Comparison of ENCODE assay signal across 10 cellular contexts in genomic region chr15:90095521-90095959, GRCh38. TPM values are rescaled to one million over a fixed set of nuclear protein-coding genes. Genes with fewer than 3 reads are reported as not detected.
A peak's percentile ranks its signal among the peaks of the same experiment; 100 is the strongest.
DNase-seq lines count a peak whose midpoint lies in the region; ATAC-seq, FAIRE-seq and TF ChIP-seq lines count a peak whose summit lies in the region.
"Had no signal": no experiment of that assay in that cellular context is flagged by ENCODE, and none has a peak within 500 bp of the region (broad histone marks: within the 10 kb centered on the region; RNA-seq: fewer than 3 reads in every experiment).

No MANE protein-coding gene starts in this region.

- H3K4me3 ChIP-seq in kidney (ENCODE audit: low read length in 2 of 2), result no peak overlapping the region
- H3K4me3 ChIP-seq: adrenal gland had no signal

- H3K9me3 Mint-ChIP-seq in WTC11 (peaks cover 4% of the 10 kb centered on the region), Calu3 (ENCODE audit: low read depth, unreplicated experiment) (no peaks in the 10 kb centered on the region)

- H3K36me3 ChIP-seq in kidney (ENCODE audit: control insufficient read depth in 1 of 2, insufficient read depth in 2 of 2, low read length in 2 of 2), result peaks cover 0 to 5% of the 10 kb centered on the region in 2 donors
- H3K36me3 ChIP-seq: adrenal gland had no signal

- H3K27me3 Mint-ChIP-seq in WTC11 (ENCODE audit: low read depth) (peaks cover 11% of the 10 kb centered on the region), Calu3 (ENCODE audit: unreplicated experiment) (no peaks in the 10 kb centered on the region)

- peak; percentile 15 for DNase-seq in stimulated activated CD4-positive, alpha-beta T cell treated with anti-CD3 and anti-CD28 coated beads, Interleukin-4, amount 100 ng/mL, for 24 hours
- DNase-seq in stimulated activated CD4-positive, alpha-beta T cell treated with anti-CD3 and anti-CD28 coated beads, Interleukin-2, amount 100 ng/mL, for 48 hours, result no peak
- DNase-seq in WTC11 (ENCODE audit: low spot score) (peak; percentile 50), kidney (no peak), Calu3 (no peak), superior temporal gyrus (ENCODE audit: extremely low spot score) (no peak)
- DNase-seq: NCI-H526 treated with DMSO at 0.1 percent for 48 hours had no signal

- CTCF ChIA-PET in WTC11 (lab: Charles Lee), result interaction anchor here (0.7 to 1.4 kb wide), 2 partner anchors 15 to 18 kb away, joined by 3 to 4 read pairs; no protein-coding TSS in a partner anchor
- CTCF ChIA-PET in Calu3 (lab: Charles Lee), result no interaction called here

- intact Hi-C loops in kidney (cut with DNase I), result no loop called here
- intact Hi-C loops in Calu3 (cut with micrococcal nuclease; ENCODE audit: unreplicated experiment), result no loop called here

- H3K36me3 Mint-ChIP-seq in WTC11 (peaks cover 12% of the 10 kb centered on the region), Calu3 (ENCODE audit: insufficient read depth, unreplicated experiment) (peaks cover 10% of the 10 kb centered on the region)

- peak overlapping the region in 1 of 2 donors; percentile 63 for H3K9ac ChIP-seq in kidney (ENCODE audit: low read length in 2 of 2)

- peaks cover 23 to 24% of the 10 kb centered on the region in 2 donors for H3K4me1 ChIP-seq in kidney (ENCODE audit: control insufficient read depth in 1 of 2, insufficient read depth in 1 of 2, low read depth in 1 of 2, low read length in 2 of 2)

- H3K27ac ChIP-seq in kidney (ENCODE audit: low read depth in 2 of 2, low read length in 2 of 2), result peak overlapping the region; percentile 25 to 81
- H3K27ac ChIP-seq: adrenal gland had no signal

- ATAC-seq in WTC11 (peak; percentile 75), HG03039 (IDR thresholded peaks at IDR 0.05; ENCODE audit: unreplicated experiment) (no peak), GM19328 (IDR thresholded peaks at IDR 0.05; ENCODE audit: unreplicated experiment) (no peak)

- H3K9me3 ChIP-seq in kidney (ENCODE audit: control insufficient read depth in 1 of 2, low read length in 2 of 2), result no peaks in the 10 kb centered on the region
- H3K9me3 ChIP-seq: adrenal gland had no signal

- H3K27ac Mint-ChIP-seq in WTC11 (no peak overlapping the region), Calu3 (ENCODE audit: unreplicated experiment) (no peak overlapping the region)

- BruUV-seq in Calu3 (replicated peaks; lab: Mats Ljungman, UMichigan), result no TSS peak

- POLR2A ChIA-PET in WTC11 (lab: Charles Lee), result no interaction called here

- H3K4me3 Mint-ChIP-seq in WTC11, result no peak overlapping the region
- no peak overlapping the region for H3K4me3 Mint-ChIP-seq in Calu3 (ENCODE audit: low read depth, unreplicated experiment)

- FAIRE-seq in kidney (lab: Jason Lieb, UNC), result no peak

- TF ChIP-seq CTCF in WTC11 (IDR thresholded peaks at IDR 0.05) (no peak), kidney (IDR thresholded peaks at IDR 0.05; ENCODE audit: borderline replicate concordance, extremely low read depth, insufficient read depth) (no peak), Calu3 (IDR thresholded peaks at IDR 0.05; ENCODE audit: unreplicated experiment) (no peak)

- peaks cover 29% of the 10 kb centered on the region for H3K4me1 Mint-ChIP-seq in WTC11
- peaks cover 46% of the 10 kb centered on the region for H3K4me1 Mint-ChIP-seq in Calu3 (ENCODE audit: low read depth, unreplicated experiment)

TF ChIP-seq in WTC11, 78 proteins besides CTCF, POLR2A, EP300 and RAD21:
- TF ChIP-seq EMX1 (CRISPR knock-in tag; IDR thresholded peaks at IDR 0.05) (no peak), HMGA2 (CRISPR knock-in tag; IDR thresholded peaks at IDR 0.05) (no peak), MYBL2 (CRISPR knock-in tag; IDR thresholded peaks at IDR 0.05) (no peak), ZNF219 (CRISPR knock-in tag; IDR thresholded peaks at IDR 0.05; ENCODE audit: borderline replicate concordance) (no peak), RORB (CRISPR knock-in tag; IDR thresholded peaks at IDR 0.05) (no peak), JUN (CRISPR knock-in tag; IDR thresholded peaks at IDR 0.05) (no peak), CDX4 (CRISPR knock-in tag; IDR thresholded peaks at IDR 0.05; ENCODE audit: borderline replicate concordance) (no peak), TEAD1 (CRISPR knock-in tag; IDR thresholded peaks at IDR 0.05) (no peak), ELF4 (CRISPR knock-in tag; IDR thresholded peaks at IDR 0.05; ENCODE audit: low read depth) (no peak), ZNF232 (CRISPR knock-in tag; IDR thresholded peaks at IDR 0.05) (no peak), ZMAT4 (CRISPR knock-in tag; IDR thresholded peaks at IDR 0.05) (no peak), ZNF138 (CRISPR knock-in tag; conservative IDR thresholded peaks at IDR 0.05) (no peak)
- TF ChIP-seq, protein P1, sequence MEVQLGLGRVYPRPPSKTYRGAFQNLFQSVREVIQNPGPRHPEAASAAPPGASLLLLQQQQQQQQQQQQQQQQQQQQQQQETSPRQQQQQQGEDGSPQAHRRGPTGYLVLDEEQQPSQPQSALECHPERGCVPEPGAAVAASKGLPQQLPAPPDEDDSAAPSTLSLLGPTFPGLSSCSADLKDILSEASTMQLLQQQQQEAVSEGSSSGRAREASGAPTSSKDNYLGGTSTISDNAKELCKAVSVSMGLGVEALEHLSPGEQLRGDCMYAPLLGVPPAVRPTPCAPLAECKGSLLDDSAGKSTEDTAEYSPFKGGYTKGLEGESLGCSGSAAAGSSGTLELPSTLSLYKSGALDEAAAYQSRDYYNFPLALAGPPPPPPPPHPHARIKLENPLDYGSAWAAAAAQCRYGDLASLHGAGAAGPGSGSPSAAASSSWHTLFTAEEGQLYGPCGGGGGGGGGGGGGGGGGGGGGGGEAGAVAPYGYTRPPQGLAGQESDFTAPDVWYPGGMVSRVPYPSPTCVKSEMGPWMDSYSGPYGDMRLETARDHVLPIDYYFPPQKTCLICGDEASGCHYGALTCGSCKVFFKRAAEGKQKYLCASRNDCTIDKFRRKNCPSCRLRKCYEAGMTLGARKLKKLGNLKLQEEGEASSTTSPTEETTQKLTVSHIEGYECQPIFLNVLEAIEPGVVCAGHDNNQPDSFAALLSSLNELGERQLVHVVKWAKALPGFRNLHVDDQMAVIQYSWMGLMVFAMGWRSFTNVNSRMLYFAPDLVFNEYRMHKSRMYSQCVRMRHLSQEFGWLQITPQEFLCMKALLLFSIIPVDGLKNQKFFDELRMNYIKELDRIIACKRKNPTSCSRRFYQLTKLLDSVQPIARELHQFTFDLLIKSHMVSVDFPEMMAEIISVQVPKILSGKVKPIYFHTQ (CRISPR knock-in tag; IDR thresholded peaks at IDR 0.05), result no peak

RNA-seq across cellular contexts. Expression of gene IDH2, which starts 6.7 kb away (rescaled TPM):
- total RNA-seq in WTC11 (2021) (53.3 to 80.3 TPM (median 72.3 TPM) in 3 replicates), kidney (87.0 TPM), Calu3 (2022) (96.1 and 108 TPM in 2 replicates)
- 545 TPM for polyA plus RNA-seq in kidney (ENCODE audit: insufficient read depth, low read depth, low replicate concordance)

Comparison
In these comparisons a context has a peak if more than half of its experiments do, and no peak if none do; other contexts are left out.
1. DNase-seq: peak in stimulated activated CD4-positive, alpha-beta T cell treated with anti-CD3 and anti-CD28 coated beads, Interleukin-4, amount 100 ng/mL, for 24 hours (single experiment) and WTC11 (single experiment); none in stimulated activated CD4-positive, alpha-beta T cell treated with anti-CD3 and anti-CD28 coated beads, Interleukin-2, amount 100 ng/mL, for 48 hours (0 of 2), kidney (single experiment), Calu3 (single experiment) and superior temporal gyrus (single experiment).